ENCODE assay signal across 20 cellular contexts in genomic region chr12:6236641-6236940, GRCh38.
"Had no signal": no experiment of that assay in that cellular context is flagged by ENCODE, and none has a peak within 500 bp of the region (broad histone marks: within the 10 kb centered on the region; RNA-seq: fewer than 3 reads in every experiment).

No MANE protein-coding gene starts in this region.

- ATAC-seq: activated naive CD4-positive, alpha-beta T cell treated with anti-CD3 and anti-CD28 coated beads, Interleukin-2, amount 50 U/mL, for 72 hours; natural killer cell treated with Interleukin-12 subunit alpha and Interleukin-12 subunit beta and Interleukin-15 and Interleukin-18, amount 100 ng/mL, for 72 hours; pancreas; stimulated activated effector memory CD8-positive, alpha-beta T cell treated with anti-CD3 and anti-CD28 coated beads, Interleukin-12 subunit alpha, Interleukin-12 subunit beta, amount 100 ng/mL, for 72 hours had no signal

- H3K27me3 ChIP-seq: adrenal gland, neutrophil, pancreas, right atrium auricular region, tibial artery had no signal

- H3K9me3 ChIP-seq: adrenal gland, lower lobe of right lung, neutrophil, pancreas, right atrium auricular region, SK-N-SH, tibial artery had no signal

- DNase-seq: activated B cell treated with CpG ODN at 0.5 μM for 24 hours; activated CD4-positive, alpha-beta memory T cell treated with anti-CD3 and anti-CD28 coated beads for 36 hours; activated CD4-positive, alpha-beta T cell treated with anti-CD3 and anti-CD28 coated beads for 4 hours; activated gamma-delta T cell treated with Interleukin-2 at 50 U/mL for 16 hours; activated T-cell treated with anti-CD3 and anti-CD28 coated beads for 4 hours; cerebellar nuclear complex; effector CD4-positive, alpha-beta T cell; lower lobe of right lung; SK-N-SH; stimulated activated CD4-positive, alpha-beta T cell treated with anti-CD3 and anti-CD28 coated beads, Interleukin-15, amount 100 ng/mL, for 24 hours; stimulated activated CD4-positive, alpha-beta T cell treated with anti-CD3 and anti-CD28 coated beads, Interleukin-2, amount 100 ng/mL, for 48 hours; tibial artery had no signal

- H3K4me3 ChIP-seq: adrenal gland, lower lobe of right lung, pancreas, right atrium auricular region, skin epidermis, tibial artery had no signal

- H3K27ac ChIP-seq: neutrophil, right atrium auricular region, tibial artery had no signal
